In genomic region chr6:43481591-43482242, GRCh38 we compare ENCODE assay signal across 1 cellular context.
TF ChIP-seq lines count a peak whose summit lies in the region.

No MANE protein-coding gene starts in this region.

TF ChIP-seq in HepG2, 621 proteins besides CTCF, POLR2A, EP300 and RAD21 (continued from another document and continues in another):
- TF ChIP-seq SUZ12 (IDR thresholded peaks at IDR 0.05; ENCODE audit: low read depth, low read length) (no peak), ZNF556 (CRISPR knock-in tag; IDR thresholded peaks at IDR 0.05; ENCODE audit: borderline replicate concordance) (no peak), ZBTB2 (CRISPR knock-in tag; IDR thresholded peaks at IDR 0.05; ENCODE audit: low read depth) (no peak), CCAR2 (optimal IDR thresholded peaks at IDR 0.05; ENCODE audit: low read depth, low read length) (no peak), ZNF484 (CRISPR knock-in tag; IDR thresholded peaks at IDR 0.05; ENCODE audit: borderline replicate concordance, low read depth) (no peak), HNF4A (CRISPR knock-in tag; IDR thresholded peaks at IDR 0.05) (peak; percentile 71; the same call in 1 of the 2 replicates), ATRX (CRISPR knock-in tag; IDR thresholded peaks at IDR 0.05; ENCODE audit: borderline replicate concordance) (no peak), BCL6 (CRISPR knock-in tag; IDR thresholded peaks at IDR 0.05) (no peak), XRCC5 (optimal IDR thresholded peaks at IDR 0.05; ENCODE audit: low read length) (no peak), ZNF83 (CRISPR knock-in tag; IDR thresholded peaks at IDR 0.05; ENCODE audit: borderline replicate concordance) (no peak), ZNF770 (CRISPR knock-in tag; IDR thresholded peaks at IDR 0.05) (no peak), EHMT2 (IDR thresholded peaks at IDR 0.05; ENCODE audit: borderline replicate concordance, low read depth, low read length) (no peak), ZKSCAN1 (IDR thresholded peaks at IDR 0.05; ENCODE audit: low read length) (no peak), NR3C1 (CRISPR knock-in tag; IDR thresholded peaks at IDR 0.05) (no peak), TBX3 (IDR thresholded peaks at IDR 0.05; ENCODE audit: borderline replicate concordance) (no peak), CBX1 (IDR thresholded peaks at IDR 0.05; ENCODE audit: low read depth) (no peak), ZSCAN21 (CRISPR knock-in tag; IDR thresholded peaks at IDR 0.05; ENCODE audit: borderline replicate concordance) (no peak), ZNF296 (CRISPR knock-in tag; conservative IDR thresholded peaks at IDR 0.05) (no peak), TEAD3 (CRISPR knock-in tag; optimal IDR thresholded peaks at IDR 0.05; ENCODE audit: borderline replicate concordance) (peak; percentile 15), ZBTB38 (CRISPR knock-in tag; IDR thresholded peaks at IDR 0.05) (peak; percentile 34; the same call in 1 of the 2 replicates), SMARCE1 (IDR thresholded peaks at IDR 0.05; ENCODE audit: borderline replicate concordance) (no peak), E2F2 (CRISPR knock-in tag; IDR thresholded peaks at IDR 0.05; ENCODE audit: borderline replicate concordance) (no peak), HMGA1 (CRISPR knock-in tag; conservative IDR thresholded peaks at IDR 0.05) (no peak), SRY (CRISPR knock-in tag; IDR thresholded peaks at IDR 0.05) (no peak), SETDB1 (CRISPR knock-in tag; IDR thresholded peaks at IDR 0.05; ENCODE audit: borderline replicate concordance) (no peak), KLF6 (CRISPR knock-in tag; IDR thresholded peaks at IDR 0.05) (no peak), EED (CRISPR knock-in tag; IDR thresholded peaks at IDR 0.05) (no peak), KMT2B (CRISPR knock-in tag; IDR thresholded peaks at IDR 0.05) (no peak), SKI (IDR thresholded peaks at IDR 0.05; ENCODE audit: partially characterized antibody) (peak; percentile 27), NFE2L1 (CRISPR knock-in tag; IDR thresholded peaks at IDR 0.05; ENCODE audit: borderline replicate concordance) (no peak), FOXP4 (CRISPR knock-in tag; IDR thresholded peaks at IDR 0.05) (no peak), ZNF138 (CRISPR knock-in tag; IDR thresholded peaks at IDR 0.05; ENCODE audit: low read depth) (no peak), ISX (CRISPR knock-in tag; conservative IDR thresholded peaks at IDR 0.05) (no peak), LCORL (IDR thresholded peaks at IDR 0.05) (no peak), LCORL (CRISPR knock-in tag; IDR thresholded peaks at IDR 0.05) (no peak), ZBTB42 (CRISPR knock-in tag; IDR thresholded peaks at IDR 0.05) (no peak), NCOA5 (CRISPR knock-in tag; IDR thresholded peaks at IDR 0.05) (no peak), TCF12 (IDR thresholded peaks at IDR 0.05) (no peak), TCF12 (CRISPR knock-in tag; IDR thresholded peaks at IDR 0.05) (no peak), ZNF772 (CRISPR knock-in tag; IDR thresholded peaks at IDR 0.05) (0 out of 2 replicates have a peak, but pooled peaks have one; percentile 23), TRIM24 (CRISPR knock-in tag; IDR thresholded peaks at IDR 0.05) (no peak), ZNF503 (CRISPR knock-in tag; IDR thresholded peaks at IDR 0.05) (no peak), MYNN (CRISPR knock-in tag; IDR thresholded peaks at IDR 0.05; ENCODE audit: low read depth) (no peak), NRL (CRISPR knock-in tag; IDR thresholded peaks at IDR 0.05; ENCODE audit: borderline replicate concordance) (no peak), KLF15 (CRISPR knock-in tag; IDR thresholded peaks at IDR 0.05; ENCODE audit: borderline replicate concordance) (no peak), HDAC1 (CRISPR knock-in tag; IDR thresholded peaks at IDR 0.05) (no peak), ZNF101 (CRISPR knock-in tag; IDR thresholded peaks at IDR 0.05; ENCODE audit: borderline replicate concordance, low read depth) (no peak), ZNF589 (CRISPR knock-in tag; conservative IDR thresholded peaks at IDR 0.05) (no peak), ZNF850 (CRISPR knock-in tag; conservative IDR thresholded peaks at IDR 0.05) (no peak), FOXJ3 (CRISPR knock-in tag; IDR thresholded peaks at IDR 0.05; ENCODE audit: borderline replicate concordance) (no peak), PTBP1 (IDR thresholded peaks at IDR 0.05; ENCODE audit: low read depth, low read length, poor library complexity, severe bottlenecking) (no peak), NR2F1 (CRISPR knock-in tag; IDR thresholded peaks at IDR 0.05) (peak in 1 of 2 experiments; percentile 48; a peak in 2 of 4 replicates), ZNF547 (CRISPR knock-in tag; IDR thresholded peaks at IDR 0.05) (no peak), MBD4 (IDR thresholded peaks at IDR 0.05; ENCODE audit: borderline replicate concordance, low read length) (no peak), ZBTB25 (CRISPR knock-in tag; IDR thresholded peaks at IDR 0.05) (no peak), HDAC6 (IDR thresholded peaks at IDR 0.05; ENCODE audit: low read depth, low read length) (no peak), ZFX (CRISPR knock-in tag; IDR thresholded peaks at IDR 0.05; ENCODE audit: low read depth) (no peak), CENPT (CRISPR knock-in tag; IDR thresholded peaks at IDR 0.05; ENCODE audit: low read depth) (no peak), DR1 (CRISPR knock-in tag; IDR thresholded peaks at IDR 0.05) (no peak), HNF4G (IDR thresholded peaks at IDR 0.05; ENCODE audit: borderline replicate concordance, low read depth, low read length) (peak; percentile 60; the same call in 1 of the 2 replicates), HNF4G (CRISPR knock-in tag; IDR thresholded peaks at IDR 0.05; ENCODE audit: borderline replicate concordance, low read depth) (no peak), ATM (IDR thresholded peaks at IDR 0.05; ENCODE audit: borderline replicate concordance) (no peak)
